ENCODE assay signal across 21 cellular contexts in the genomic region with DNA sequence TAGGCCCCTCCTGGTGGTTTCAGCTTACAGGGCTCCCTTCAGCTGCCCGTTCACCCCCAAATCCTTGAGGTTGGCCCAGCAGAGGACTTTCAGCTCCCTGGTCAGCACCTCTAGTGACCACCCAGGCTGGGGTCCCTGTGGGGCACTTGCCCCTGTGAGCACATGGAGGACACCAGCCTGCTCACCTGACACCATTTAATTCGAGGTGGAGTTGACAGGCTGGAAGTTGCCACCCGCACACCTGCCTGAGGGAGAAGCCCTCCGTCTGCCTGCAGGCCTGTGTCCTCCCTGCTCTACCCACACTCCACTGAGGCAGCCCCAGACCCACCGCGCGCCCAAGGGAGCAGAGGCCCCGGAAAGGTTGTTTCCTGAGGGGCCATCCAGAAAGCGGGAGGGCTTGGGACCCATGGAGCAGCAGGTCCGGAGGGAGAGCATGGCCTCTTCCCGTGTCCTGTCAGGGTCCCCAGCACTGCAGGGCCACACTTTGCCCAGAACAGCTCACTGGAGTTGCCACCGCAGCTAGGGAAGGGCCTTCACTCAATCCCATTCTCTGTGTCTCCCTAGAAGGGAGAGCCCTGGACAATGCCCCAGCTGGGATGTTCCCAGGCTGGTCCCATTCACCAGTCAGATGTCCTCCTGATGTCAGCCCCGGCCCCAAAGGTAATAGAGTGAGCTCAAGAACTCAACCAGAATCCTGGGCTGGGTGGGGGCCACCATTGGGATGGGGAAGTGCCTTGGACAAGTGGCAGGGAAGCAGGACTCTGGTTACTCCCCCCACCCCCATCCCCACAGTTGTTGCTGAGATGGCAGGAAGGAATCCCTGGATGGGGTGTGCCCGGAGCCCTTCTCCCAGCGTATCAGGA.
A peak's percentile ranks its signal among the peaks of the same experiment; 100 is the strongest.
DNase-seq lines count a peak whose midpoint lies in the region; ATAC-seq, FAIRE-seq and TF ChIP-seq lines count a peak whose summit lies in the region.
"Had no signal": no experiment of that assay in that cellular context is flagged by ENCODE, and none has a peak within 500 bp of the region (broad histone marks: within the 10 kb centered on the region; RNA-seq: fewer than 3 reads in every experiment).

No MANE protein-coding gene starts in this region.

- H3K14ac ChIP-seq in neuronal stem cell (ENCODE audit: low read length): no peak overlapping the region

- H4K20me1 ChIP-seq in K562 (replicated peaks; ENCODE audit: control insufficient read depth, insufficient read depth, low read length): peaks cover 44% of the 10 kb centered on the region

- no peak for TF ChIP-seq CTCF in K562 (IDR thresholded peaks at IDR 0.05 in 2 of 3, conservative IDR thresholded peaks at IDR 0.05 in 1 of 3; ENCODE audit: insufficient read depth in 2 of 3, low read depth in 1 of 3, low read length in 3 of 3)
- no peak for TF ChIP-seq CTCF in vagina (IDR thresholded peaks at IDR 0.05)

- no peak overlapping the region for H3K4me3 ChIP-seq in K562
- no peak overlapping the region for H3K4me3 ChIP-seq in neuronal stem cell (ENCODE audit: low read length in 2 of 2)
- no peak overlapping the region for H3K4me3 ChIP-seq in vagina
- H3K4me3 ChIP-seq: A549, BLaER1 had no signal

- no peak overlapping the region for H2BK120ac ChIP-seq in neuronal stem cell (ENCODE audit: low read depth, low read length)

- no peaks in the 10 kb centered on the region for H3K27me3 Mint-ChIP-seq in stimulated activated naive CD8-positive, alpha-beta T cell treated with anti-CD3 and anti-CD28 coated beads, Interleukin-15, amount 100 ng/mL, for 72 hours
- H3K27me3 Mint-ChIP-seq: CD4-positive, alpha-beta memory T cell had no signal

- H3K9ac ChIP-seq in K562 (ENCODE audit: insufficient read depth in 1 of 2, low read depth in 2 of 2, low read length in 2 of 2): peak overlapping the region in 1 of 2 experiments; percentile 56; a peak in 2 of 4 replicates
- H3K9ac ChIP-seq in neuronal stem cell (ENCODE audit: low read depth, low read length, poor library complexity): no peak overlapping the region
- H3K9ac ChIP-seq: BLaER1 had no signal

- CTCF ChIA-PET in K562 (lab: Yijun Ruan, JAX; ENCODE audit: low intra/inter-chr PET ratio): no interaction called here

- H3K79me2 ChIP-seq in K562 (ENCODE audit: control insufficient read depth, insufficient read depth, low read length): no peaks in the 10 kb centered on the region

- DNase-seq in stimulated activated naive CD8-positive, alpha-beta T cell treated with anti-CD3 and anti-CD28 coated beads, Interleukin-15, amount 100 ng/mL, for 72 hours: no peak
- DNase-seq in stimulated activated naive CD8-positive, alpha-beta T cell treated with anti-CD3 and anti-CD28 coated beads, Interleukin-15, Interleukin-2, amounts not matched to agents 100 U/mL and 50 U/mL, for 24 hours: no peak
- no peak for DNase-seq in K562 (ENCODE audit: extremely low read depth in 1 of 4, low spot score in 3 of 4)
- DNase-seq in neuronal stem cell (ENCODE audit: low spot score): no peak
- no peak for DNase-seq in vagina (ENCODE audit: extremely low spot score in 2 of 2)
- DNase-seq in KG1 (lab: John Stamatoyannopoulos, UW): no peak
- DNase-seq in NCI-H446 (lab: John Stamatoyannopoulos, UW): no peak
- DNase-seq in T-helper 1 cell: no peak
- DNase-seq: CD4-positive, alpha-beta memory T cell; DMS153; GDM1; Karpas-422; NCI-H1048; NCI-H1436; NCI-H1930; NCI-H226; NCI-H526; SIG-M5 had no signal

- no peak for TF ChIP-seq POLR2A in K562 (conservative IDR thresholded peaks at IDR 0.05)
- no peak for TF ChIP-seq POLR2A in vagina (IDR thresholded peaks at IDR 0.05)

- H3K18ac ChIP-seq in neuronal stem cell (ENCODE audit: low read length): peak overlapping the region; percentile 64

- H3K9me3 ChIP-seq in K562 (replicated peaks; ENCODE audit: control insufficient read depth, insufficient read depth, low read depth, low read length): no peaks in the 10 kb centered on the region
- peaks cover 0 to 1% of the 10 kb centered on the region in 2 donors for H3K9me3 ChIP-seq in neuronal stem cell (replicated peaks in 1 of 2; ENCODE audit: control insufficient read depth in 2 of 2, insufficient read depth in 1 of 2, low read depth in 1 of 2, low read length in 2 of 2)
- H3K9me3 ChIP-seq in vagina: no peaks in the 10 kb centered on the region
- H3K9me3 ChIP-seq: A549, BLaER1 had no signal

- H2BK12ac ChIP-seq in neuronal stem cell (ENCODE audit: low read length): no peak overlapping the region

- no peak overlapping the region for H3K4me3 Mint-ChIP-seq in stimulated activated naive CD8-positive, alpha-beta T cell treated with anti-CD3 and anti-CD28 coated beads, Interleukin-15, amount 100 ng/mL, for 72 hours
- H3K4me3 Mint-ChIP-seq: CD4-positive, alpha-beta memory T cell had no signal

- H3K79me1 ChIP-seq in neuronal stem cell (ENCODE audit: low read depth, low read length): peaks cover 2% of the 10 kb centered on the region

- POLR2A ChIA-PET in K562 (lab: Yijun Ruan, JAX): interaction anchor here (0.6 to 8.8 kb wide), 12 partner anchors 11 to 1278 kb away, joined by 3 to 96 read pairs (median 4); partner anchors contain the start of gene MAPK1

- peak overlapping the region; percentile 26 for H2BK15ac ChIP-seq in neuronal stem cell (ENCODE audit: low read length)

- peaks cover 17% of the 10 kb centered on the region for H3K4me1 Mint-ChIP-seq in stimulated activated naive CD8-positive, alpha-beta T cell treated with anti-CD3 and anti-CD28 coated beads, Interleukin-15, amount 100 ng/mL, for 72 hours

- 26% methylated on average over 15 of the region's 15 CpGs for WGBS in K562 (ENCODE audit: insufficient coverage, low coverage, missing lambda C conversion rate)
- no CpG with 5 or more reads among the region's 15 CpGs for WGBS in neuronal stem cell (ENCODE audit: extremely low coverage in 2 of 2, insufficient read length in 2 of 2, insufficient replicate concordance in 1 of 2), 2 donors

- H2AK5ac ChIP-seq in neuronal stem cell (ENCODE audit: low read depth, low read length): peak overlapping the region; percentile 81

- H3K4me1 ChIP-seq in K562 (replicated peaks in 1 of 2; ENCODE audit: control insufficient read depth in 2 of 2, insufficient read depth in 2 of 2, low read length in 2 of 2) (peaks cover 0 to 40% of the 10 kb centered on the region in 2 experiments; a peak in 2 of 5 replicates), neuronal stem cell (ENCODE audit: control insufficient read depth in 2 of 2, insufficient read depth in 1 of 2, low read depth in 1 of 2, low read length in 2 of 2) (peaks cover 0 to 6% of the 10 kb centered on the region in 2 donors), vagina (peaks cover 45% of the 10 kb centered on the region)
- H3K4me1 ChIP-seq: A549 had no signal

- TF ChIP-seq EP300 in K562 (IDR thresholded peaks at IDR 0.05; ENCODE audit: low read length): no peak

- H3K4me2 ChIP-seq in K562 (ENCODE audit: insufficient read depth, low read length): no peak overlapping the region
- H3K4me2 ChIP-seq in neuronal stem cell (ENCODE audit: insufficient read depth, low read length, poor library complexity, severe bottlenecking): no peak overlapping the region
- H3K4me2 ChIP-seq: A549, BLaER1 had no signal

- TF ChIP-seq RAD21 in K562 (CRISPR knock-in tag; conservative IDR thresholded peaks at IDR 0.05 in 1 of 2, IDR thresholded peaks at IDR 0.05 in 1 of 2): 0 out of 4 replicates have a peak, but pooled peaks of 1 of the 2 experiments have one; percentile 5

- intact Hi-C loops in K562 (cut with micrococcal nuclease) (loop anchor here (5.0 kb wide), 1 partner anchor 173 kb away; no protein-coding TSS in a partner anchor), vagina (cut with DNase I) (no loop called here)

- H3K27ac ChIP-seq in K562 (ENCODE audit: extremely low read depth, low read depth, low read length) (no peak overlapping the region), neuronal stem cell (replicated peaks; ENCODE audit: low read length) (no peak overlapping the region), vagina (peak overlapping the region; percentile 39)
- H3K27ac ChIP-seq: A549, BLaER1 had no signal

- H3K9me1 ChIP-seq in K562 (ENCODE audit: control insufficient read depth, insufficient read depth, low read length): peaks cover 5% of the 10 kb centered on the region

- peaks cover 27% of the 10 kb centered on the region; the same call in 2 of the 3 replicates for H3K36me3 ChIP-seq in K562 (ENCODE audit: control insufficient read depth, insufficient read depth, low read length)
- H3K36me3 ChIP-seq in neuronal stem cell (replicated peaks in 1 of 2; ENCODE audit: control insufficient read depth in 2 of 2, insufficient read depth in 2 of 2, low read length in 2 of 2): peaks cover 20 to 29% of the 10 kb centered on the region in 2 donors
- H3K36me3 ChIP-seq in vagina: peaks cover 0 to 27% of the 10 kb centered on the region in 2 donors

- H4K91ac ChIP-seq in neuronal stem cell (ENCODE audit: low read depth, low read length, poor library complexity): no peak overlapping the region

- no peak overlapping the region for H2BK5ac ChIP-seq in neuronal stem cell (ENCODE audit: low read length)

- no TSS peak for BruUV-seq in K562 (replicated peaks; lab: Mats Ljungman, UMichigan)

- peaks cover 26 to 51% of the 10 kb centered on the region in 2 experiments; a peak in 4 of 5 replicates for H3K27me3 ChIP-seq in K562 (ENCODE audit: control insufficient read depth in 2 of 2, insufficient read depth in 2 of 2, low read length in 2 of 2)
- no peaks in the 10 kb centered on the region for H3K27me3 ChIP-seq in neuronal stem cell (ENCODE audit: control insufficient read depth in 3 of 3, insufficient read depth in 3 of 3, low read depth in 1 of 3, low read length in 3 of 3)
- H3K27me3 ChIP-seq in vagina: no peaks in the 10 kb centered on the region
- H3K27me3 ChIP-seq: BLaER1 had no signal

- H4K8ac ChIP-seq in neuronal stem cell (ENCODE audit: low read depth, low read length): no peak overlapping the region

- FAIRE-seq in K562 (lab: Jason Lieb, UNC): no peak
- FAIRE-seq: A549, RCC 7860 had no signal

- no peaks in the 10 kb centered on the region for H3K9me3 Mint-ChIP-seq in stimulated activated naive CD8-positive, alpha-beta T cell treated with anti-CD3 and anti-CD28 coated beads, Interleukin-15, amount 100 ng/mL, for 72 hours
- H3K9me3 Mint-ChIP-seq: CD4-positive, alpha-beta memory T cell had no signal

- H3K27ac Mint-ChIP-seq in stimulated activated naive CD8-positive, alpha-beta T cell treated with anti-CD3 and anti-CD28 coated beads, Interleukin-15, amount 100 ng/mL, for 72 hours: peak overlapping the region in 1 of 2 donors; percentile 6

- in situ Hi-C loops in K562 (cut with MboI): no loop called here

- no peak overlapping the region for H2AFZ ChIP-seq in K562 (ENCODE audit: low read depth, low read length)
- H2AFZ ChIP-seq in neuronal stem cell (ENCODE audit: low read length): no peak overlapping the region

- peak overlapping the region; percentile 93 for H3K23ac ChIP-seq in neuronal stem cell (ENCODE audit: low read depth, low read length, poor library complexity)

- ATAC-seq in stimulated activated naive CD8-positive, alpha-beta T cell treated with anti-CD3 and anti-CD28 coated beads, Interleukin-15, amount 100 ng/mL, for 72 hours: peak; percentile 29
- no peak for ATAC-seq in stimulated activated naive CD8-positive, alpha-beta T cell treated with anti-CD3 and anti-CD28 coated beads, Interleukin-15, Interleukin-2, amounts not matched to agents 100 U/mL and 50 U/mL, for 24 hours
- no peak for ATAC-seq in K562

- no peak overlapping the region for H3K4ac ChIP-seq in neuronal stem cell (ENCODE audit: low read length)
